8 cellular contexts compared by ENCODE assay signal in genomic region chr1:36157973-36158826, GRCh38. TPM values are rescaled to one million over a fixed set of nuclear protein-coding genes. Genes with fewer than 3 reads are reported as not detected.
DNase-seq lines count a peak whose midpoint lies in the region; ATAC-seq, FAIRE-seq and TF ChIP-seq lines count a peak whose summit lies in the region.

No MANE protein-coding gene starts in this region.

- H3K27ac Mint-ChIP-seq in CD4-positive, CD25-positive, alpha-beta regulatory T cell = peak overlapping the region; percentile 89 to 99 (median 95)

- peak overlapping the region; percentile 46; the same call in 1 of the 2 replicates for H2BK15ac ChIP-seq in H1 (ENCODE audit: low read length)
- no peak overlapping the region for H2BK15ac ChIP-seq in neuronal stem cell (ENCODE audit: low read length)

- no peaks in the 10 kb centered on the region for H3K36me3 ChIP-seq in CD4-positive, CD25-positive, alpha-beta regulatory T cell (ENCODE audit: control insufficient read depth, insufficient read depth, low read length)
- H3K36me3 ChIP-seq in OCI-LY7 (ENCODE audit: insufficient read depth, low read length) (peaks cover 11% of the 10 kb centered on the region; the same call in 1 of the 2 replicates), H1 (ENCODE audit: control insufficient read depth in 2 of 4, insufficient read depth in 4 of 4, low read length in 3 of 4) (no peaks in the 10 kb centered on the region), neuronal stem cell (replicated peaks in 1 of 2; ENCODE audit: control insufficient read depth in 2 of 2, insufficient read depth in 2 of 2, low read length in 2 of 2) (peaks cover 18 to 50% of the 10 kb centered on the region in 2 donors)

- H4K5ac ChIP-seq in H1 (ENCODE audit: insufficient read length, low read depth, low read length) = no peak overlapping the region

- no peak for TF ChIP-seq POLR2A in H1 (IDR thresholded peaks at IDR 0.05; ENCODE audit: control extremely low read depth in 1 of 2, low read depth in 2 of 2, low read length in 2 of 2)

- H2BK12ac ChIP-seq in H1 (ENCODE audit: low read depth, low read length) = no peak overlapping the region
- H2BK12ac ChIP-seq in neuronal stem cell (ENCODE audit: low read length) = no peak overlapping the region

- TF ChIP-seq CTCF in OCI-LY7 (conservative IDR thresholded peaks at IDR 0.05; ENCODE audit: low read length) (no peak), H1 (IDR thresholded peaks at IDR 0.05; ENCODE audit: control extremely low read depth in 1 of 3, insufficient read depth in 1 of 3, low read depth in 1 of 3, low read length in 3 of 3) (no peak)

- H2BK20ac ChIP-seq in H1 (ENCODE audit: low read length) = no peak overlapping the region

- H3K14ac ChIP-seq in H1 (ENCODE audit: insufficient read length) (no peak overlapping the region), neuronal stem cell (ENCODE audit: low read length) (no peak overlapping the region)

- H4K20me1 ChIP-seq in OCI-LY7 (ENCODE audit: insufficient read depth, low read length) (peaks cover 12% of the 10 kb centered on the region; the same call in 1 of the 2 replicates), H1 (replicated peaks in 1 of 2; ENCODE audit: control insufficient read depth in 1 of 2, insufficient read depth in 2 of 2, low read length in 2 of 2) (peaks cover 0 to 13% of the 10 kb centered on the region in 2 experiments)

- peak overlapping the region; percentile 88 for H3K27ac ChIP-seq in CD4-positive, CD25-positive, alpha-beta regulatory T cell (ENCODE audit: insufficient read depth, low read length, poor library complexity, severe bottlenecking)
- H3K27ac ChIP-seq in OCI-LY7 (ENCODE audit: low read depth, low read length, poor library complexity, severe bottlenecking) (peak overlapping the region; percentile 61), H1 (ENCODE audit: low read depth, low read length) (no peak overlapping the region), neuronal stem cell (replicated peaks; ENCODE audit: low read length) (no peak overlapping the region)

- H3K9me3 Mint-ChIP-seq in CD4-positive, CD25-positive, alpha-beta regulatory T cell = no peaks in the 10 kb centered on the region

- peaks cover 68% of the 10 kb centered on the region for H3K79me2 ChIP-seq in OCI-LY7 (ENCODE audit: insufficient read depth, low read depth, low read length)
- H3K79me2 ChIP-seq in H1 (ENCODE audit: control insufficient read depth in 1 of 2, insufficient read depth in 2 of 2, low read length in 2 of 2) = peaks cover 0 to 47% of the 10 kb centered on the region in 2 experiments; a peak in 3 of 4 replicates

- H3K27me3 ChIP-seq in CD4-positive, CD25-positive, alpha-beta regulatory T cell (ENCODE audit: control insufficient read depth, insufficient read depth, low read length) = no peaks in the 10 kb centered on the region
- peaks cover 8 to 20% (median 19%) of the 10 kb centered on the region in 4 experiments for H3K27me3 ChIP-seq in H1 (replicated peaks in 1 of 4; ENCODE audit: control insufficient read depth in 3 of 4, extremely low read depth in 1 of 4, insufficient read depth in 3 of 4, low read length in 3 of 4)
- H3K27me3 ChIP-seq in neuronal stem cell (ENCODE audit: control insufficient read depth in 3 of 3, insufficient read depth in 3 of 3, low read depth in 1 of 3, low read length in 3 of 3) = no peaks in the 10 kb centered on the region

- H3K23ac ChIP-seq in H1 (ENCODE audit: insufficient read length) (no peak overlapping the region), neuronal stem cell (ENCODE audit: low read depth, low read length, poor library complexity) (no peak overlapping the region)

- DNase-seq in CD4-positive, CD25-positive, alpha-beta regulatory T cell = no peak
- DNase-seq in OCI-LY7 (ENCODE audit: low spot score) (no peak), H1 (ENCODE audit: low read depth in 1 of 2, low spot score in 2 of 2) (no peak), neuronal stem cell (ENCODE audit: low spot score) (no peak), 8988T (no peak)

- no peaks in the 10 kb centered on the region for H3K9me3 ChIP-seq in CD4-positive, CD25-positive, alpha-beta regulatory T cell (ENCODE audit: control insufficient read depth in 2 of 2, low read length in 2 of 2)
- H3K9me3 ChIP-seq in OCI-LY7 (ENCODE audit: low read length) = no peaks in the 10 kb centered on the region
- H3K9me3 ChIP-seq in H1 (ENCODE audit: insufficient read depth in 2 of 2, low read depth in 1 of 2, low read length in 1 of 2) = no peaks in the 10 kb centered on the region
- H3K9me3 ChIP-seq in neuronal stem cell (replicated peaks in 1 of 2; ENCODE audit: control insufficient read depth in 2 of 2, insufficient read depth in 1 of 2, low read depth in 1 of 2, low read length in 2 of 2) = no peaks in the 10 kb centered on the region

- peak overlapping the region; percentile 87 to 97 (median 92) for H3K4me3 Mint-ChIP-seq in CD4-positive, CD25-positive, alpha-beta regulatory T cell

- FAIRE-seq in H1 (lab: Jason Lieb, UNC) = no peak

- H3K4ac ChIP-seq in H1 (replicated peaks; ENCODE audit: insufficient read length, low read depth, low read length) (no peak overlapping the region), neuronal stem cell (ENCODE audit: low read length) (no peak overlapping the region)

- H3K4me1 ChIP-seq in CD4-positive, CD25-positive, alpha-beta regulatory T cell (ENCODE audit: control insufficient read depth, insufficient read depth, low read length, poor library complexity, severe bottlenecking) = peaks cover 75% of the 10 kb centered on the region
- peaks cover 69% of the 10 kb centered on the region for H3K4me1 ChIP-seq in OCI-LY7 (ENCODE audit: insufficient read depth, low read length, poor library complexity, severe bottlenecking)
- H3K4me1 ChIP-seq in H1 (replicated peaks in 1 of 4; ENCODE audit: control insufficient read depth in 3 of 4, insufficient read depth in 4 of 4, low read length in 3 of 4) = peaks cover 0 to 27% (median 16%) of the 10 kb centered on the region in 4 experiments; a peak in 6 of 7 replicates
- peaks cover 37 to 38% of the 10 kb centered on the region in 2 donors for H3K4me1 ChIP-seq in neuronal stem cell (ENCODE audit: control insufficient read depth in 2 of 2, insufficient read depth in 1 of 2, low read depth in 1 of 2, low read length in 2 of 2)

- no peaks in the 10 kb centered on the region for H3K9me2 ChIP-seq in OCI-LY7 (ENCODE audit: insufficient read depth, low read length)

- H2BK5ac ChIP-seq in H1 (ENCODE audit: low read depth, low read length) (no peak overlapping the region), neuronal stem cell (ENCODE audit: low read length) (peak overlapping the region; percentile 99)

- BruUV-seq in OCI-LY7 (replicated peaks; lab: Mats Ljungman, UMichigan) = no TSS peak

- H2AK5ac ChIP-seq in H1 (ENCODE audit: low read depth, low read length) = no peak overlapping the region; the same call in 1 of the 2 replicates
- H2AK5ac ChIP-seq in neuronal stem cell (ENCODE audit: low read depth, low read length) = no peak overlapping the region

- peaks cover 11% of the 10 kb centered on the region for H3K23me2 ChIP-seq in H1 (ENCODE audit: low read depth, low read length)

- CTCF ChIA-PET in OCI-LY7 (lab: Charles Lee; ENCODE audit: unreplicated experiment) = interaction anchor here (0.6 kb wide), 1 partner anchor 211 kb away, joined by 5 read pairs; no protein-coding TSS in a partner anchor
- CTCF ChIA-PET in H1 (lab: Charles Lee; ENCODE audit: partially characterized antibody) = interaction anchor here (0.5 to 10.1 kb wide), 5 partner anchors 16 to 164 kb away, joined by 3 to 261 read pairs (median 5); no protein-coding TSS in a partner anchor

- POLR2A ChIA-PET in OCI-LY7 (lab: Charles Lee) (no interaction called here), H1 (lab: Charles Lee; ENCODE audit: partially characterized antibody) (interaction anchor here (1.8 to 5.1 kb wide), 4 partner anchors 19 to 148 kb away, joined by 3 to 44 read pairs (median 19); partner anchors contain the start of gene SH3D21)

- H4K8ac ChIP-seq in H1 (ENCODE audit: extremely low read depth, insufficient read depth, low read length) = no peak overlapping the region
- no peak overlapping the region for H4K8ac ChIP-seq in neuronal stem cell (ENCODE audit: low read depth, low read length)

- H3K18ac ChIP-seq in H1 (ENCODE audit: extremely low read depth, low read length) (no peak overlapping the region), neuronal stem cell (ENCODE audit: low read length) (no peak overlapping the region)

- H3K4me2 ChIP-seq in OCI-LY7 (ENCODE audit: low read length) (peak overlapping the region; percentile 95), H1 (ENCODE audit: insufficient read depth in 1 of 2, low read depth in 2 of 2, low read length in 2 of 2) (peak overlapping the region; percentile 88 to 96; a peak in 3 of 4 replicates), neuronal stem cell (ENCODE audit: insufficient read depth, low read length, poor library complexity, severe bottlenecking) (peak overlapping the region; percentile 88)

- TF ChIP-seq EP300 in H1 (IDR thresholded peaks at IDR 0.05; ENCODE audit: borderline replicate concordance in 1 of 2, low read depth in 2 of 2, low read length in 2 of 2) = no peak

- TF ChIP-seq RAD21 in H1 (IDR thresholded peaks at IDR 0.05 in 1 of 2, conservative IDR thresholded peaks at IDR 0.05 in 1 of 2; ENCODE audit: low read depth in 2 of 2, low read length in 2 of 2) = no peak

- H2AFZ ChIP-seq in OCI-LY7 (ENCODE audit: low read length) (no peak overlapping the region), H1 (ENCODE audit: low read length) (no peak overlapping the region), neuronal stem cell (ENCODE audit: low read length) (no peak overlapping the region)

- no peaks in the 10 kb centered on the region for H3K36me3 Mint-ChIP-seq in CD4-positive, CD25-positive, alpha-beta regulatory T cell

- H3K9ac ChIP-seq in H1 (replicated peaks in 1 of 4; ENCODE audit: extremely low read depth in 1 of 4, low read depth in 3 of 4, low read length in 3 of 4) = no peak overlapping the region; a peak in 1 of 7 replicates
- H3K9ac ChIP-seq in neuronal stem cell (ENCODE audit: low read depth, low read length, poor library complexity) = no peak overlapping the region

- intact Hi-C loops in OCI-LY7 (cut with micrococcal nuclease; ENCODE audit: unreplicated experiment) = no loop called here

- H4K91ac ChIP-seq in H1 (replicated peaks; ENCODE audit: insufficient read length, low read length) (no peak overlapping the region), neuronal stem cell (ENCODE audit: low read depth, low read length, poor library complexity) (no peak overlapping the region)

- H3K4me1 Mint-ChIP-seq in CD4-positive, CD25-positive, alpha-beta regulatory T cell = peaks cover 10 to 81% (median 55%) of the 10 kb centered on the region in 4 donors

- H2BK120ac ChIP-seq in H1 (replicated peaks; ENCODE audit: low read depth, low read length) = no peak overlapping the region
- H2BK120ac ChIP-seq in neuronal stem cell (ENCODE audit: low read depth, low read length) = no peak overlapping the region

- peaks cover 17% of the 10 kb centered on the region for H3K79me1 ChIP-seq in H1 (ENCODE audit: low read depth, low read length)
- H3K79me1 ChIP-seq in neuronal stem cell (ENCODE audit: low read depth, low read length) = peaks cover 14% of the 10 kb centered on the region

- no peak for ATAC-seq in CD4-positive, CD25-positive, alpha-beta regulatory T cell (ENCODE audit: low read depth in 2 of 2)
- no peak for ATAC-seq in HG02798 (IDR thresholded peaks at IDR 0.05; ENCODE audit: poor library complexity, unreplicated experiment)
- no peak for ATAC-seq in HG03439 (IDR thresholded peaks at IDR 0.05; ENCODE audit: unreplicated experiment)
- no peak for ATAC-seq in HG03457 (IDR thresholded peaks at IDR 0.05; ENCODE audit: unreplicated experiment)

- 94 to 100% methylated on average over 1 to 9 of the region's 9 CpGs for WGBS in H1 (ENCODE audit: extremely low coverage in 1 of 2, insufficient coverage in 1 of 2, insufficient read length in 1 of 2, insufficient replicate concordance in 2 of 2, low coverage in 1 of 2, low lambda C conversion rate in 2 of 2, missing lambda C conversion rate in 1 of 2), 2 experiments
- 100% methylated on average over 1 of the region's 9 CpGs; no CpG with 5 or more reads in 1 of the 2 donors for WGBS in neuronal stem cell (ENCODE audit: extremely low coverage in 2 of 2, insufficient read length in 2 of 2, insufficient replicate concordance in 1 of 2), 2 donors

- H3K27me3 Mint-ChIP-seq in CD4-positive, CD25-positive, alpha-beta regulatory T cell = no peaks in the 10 kb centered on the region

- H3K4me3 ChIP-seq in CD4-positive, CD25-positive, alpha-beta regulatory T cell (ENCODE audit: low read depth, low read length) = peak overlapping the region; percentile 82
- H3K4me3 ChIP-seq in OCI-LY7 (ENCODE audit: low read depth, low read length, poor library complexity, severe bottlenecking) (peak overlapping the region; percentile 97), H1 (ENCODE audit: extremely low read depth in 1 of 4, insufficient read depth in 2 of 4, low read depth in 3 of 4, low read length in 4 of 4) (peak overlapping the region; percentile 64 to 96 (median 76); a peak in 4 of 8 replicates), neuronal stem cell (ENCODE audit: low read length in 2 of 2) (peak overlapping the region; percentile 69 to 80)

- no peak overlapping the region for H3K56ac ChIP-seq in H1 (replicated peaks; ENCODE audit: insufficient read length, low read depth, low read length)

RNA-seq across cellular contexts. Expression of gene MAP7D1, which starts 2.2 kb away (rescaled TPM):
- 178 TPM for total RNA-seq in CD4-positive, CD25-positive, alpha-beta regulatory T cell
- polyA plus RNA-seq in CD4-positive, CD25-positive, alpha-beta regulatory T cell = 10 to 100 TPM; 10.1 to 16.3 (median 13.1) TPM
- total RNA-seq in OCI-LY7 (2014; rRNA removed; shearing (Covaris generic)) = 55.1 and 61.2 TPM in 2 replicates
- total RNA-seq in OCI-LY7 (2022) = 94.7 and 101 TPM in 2 replicates
- 52.4 and 55.1 TPM in 2 replicates for total RNA-seq in H1 (2021; fragmentation: NEBNext Ultra II Directional; extraction: Animal tissue kit (Norgen Biotek cat#: 25700))
- 18.2 and 24.8 TPM in 2 replicates for polyA plus RNA-seq in H1 (2011; rRNA removed)
- polyA plus RNA-seq in H1 (2011; cell fraction: cytosol; rRNA removed) = 23.1 TPM
- 36.3 TPM for polyA plus RNA-seq in H1 (2011; cell fraction: nucleus; rRNA removed)
- 44.6 to 64.8 TPM (median 56.7 TPM) in 4 replicates for polyA plus RNA-seq in H1 (2012, experiment 1 of 2)
- 55.0 TPM for polyA plus RNA-seq in H1 (2012, experiment 2 of 2)
- polyA plus RNA-seq in H1 (2013, experiment 1 of 2) = 30.4 TPM
- 27.2 TPM for polyA plus RNA-seq in H1 (2013, experiment 2 of 2)
- polyA minus RNA-seq in H1 (2011; rRNA and poly(A)+ RNA removed) = 10.9 and 11.9 TPM in 2 replicates
- polyA minus RNA-seq in H1 (2011; cell fraction: cytosol; rRNA and poly(A)+ RNA removed) = 31.9 TPM
- polyA minus RNA-seq in H1 (2011; cell fraction: nucleus; rRNA and poly(A)+ RNA removed) = 18.1 TPM
- 101 TPM for polyA plus RNA-seq in neuronal stem cell (2013, experiment 1 of 2)
- polyA plus RNA-seq in neuronal stem cell (2013, experiment 2 of 2) = 97.7 TPM

RNA-seq across cellular contexts. Expression of gene TRAPPC3, which starts 8.9 kb away (rescaled TPM):
- 45.6 TPM for total RNA-seq in CD4-positive, CD25-positive, alpha-beta regulatory T cell
- polyA plus RNA-seq in CD4-positive, CD25-positive, alpha-beta regulatory T cell = 100 to 1,000 TPM; 112 to 137 (median 126) TPM
- total RNA-seq in OCI-LY7 (2014; rRNA removed; shearing (Covaris generic)) = 50.3 and 71.0 TPM in 2 replicates
- total RNA-seq in OCI-LY7 (2022) = 55.4 and 60.4 TPM in 2 replicates
- 42.0 and 47.8 TPM in 2 replicates for total RNA-seq in H1 (2021; fragmentation: NEBNext Ultra II Directional; extraction: Animal tissue kit (Norgen Biotek cat#: 25700))
- polyA plus RNA-seq in H1 (2011; rRNA removed) = 36.1 and 51.0 TPM in 2 replicates
- polyA plus RNA-seq in H1 (2011; cell fraction: cytosol; rRNA removed) = 53.9 TPM
- polyA plus RNA-seq in H1 (2011; cell fraction: nucleus; rRNA removed) = 19.8 TPM
- 55.6 to 70.5 TPM (median 64.5 TPM) in 4 replicates for polyA plus RNA-seq in H1 (2012, experiment 1 of 2)
- 47.1 TPM for polyA plus RNA-seq in H1 (2012, experiment 2 of 2)
- polyA plus RNA-seq in H1 (2013, experiment 1 of 2) = 35.8 TPM
- 38.3 TPM for polyA plus RNA-seq in H1 (2013, experiment 2 of 2)
- polyA minus RNA-seq in H1 (2011; rRNA and poly(A)+ RNA removed) = 19.0 and 20.3 TPM in 2 replicates
- 34.5 TPM for polyA minus RNA-seq in H1 (2011; cell fraction: cytosol; rRNA and poly(A)+ RNA removed)
- polyA minus RNA-seq in H1 (2011; cell fraction: nucleus; rRNA and poly(A)+ RNA removed) = 11.1 TPM
- polyA plus RNA-seq in neuronal stem cell (2013, experiment 1 of 2) = 49.3 TPM
- polyA plus RNA-seq in neuronal stem cell (2013, experiment 2 of 2) = 51.1 TPM

RNA-seq across cellular contexts. Expression of gene COL8A2, which starts 33.2 kb away (rescaled TPM):
- not detected for total RNA-seq in CD4-positive, CD25-positive, alpha-beta regulatory T cell
- polyA plus RNA-seq in CD4-positive, CD25-positive, alpha-beta regulatory T cell = under 1 TPM in 1 of 4 donors, not detected in 3; 0.03 TPM
- not detected in 2 replicates for total RNA-seq in OCI-LY7 (2014; rRNA removed; shearing (Covaris generic))
- total RNA-seq in OCI-LY7 (2022) = not detected in 2 replicates
- total RNA-seq in H1 (2021; fragmentation: NEBNext Ultra II Directional; extraction: Animal tissue kit (Norgen Biotek cat#: 25700)) = 2.4 and 2.8 TPM in 2 replicates
- 2.1 and 2.4 TPM in 2 replicates for polyA plus RNA-seq in H1 (2011; rRNA removed)
- polyA plus RNA-seq in H1 (2011; cell fraction: cytosol; rRNA removed) = 1.7 TPM
- 2.5 TPM for polyA plus RNA-seq in H1 (2011; cell fraction: nucleus; rRNA removed)
- 1.1 to 2.4 TPM (median 1.6 TPM) in 4 replicates for polyA plus RNA-seq in H1 (2012, experiment 1 of 2)
- polyA plus RNA-seq in H1 (2012, experiment 2 of 2) = 1.4 TPM
- 3.2 TPM for polyA plus RNA-seq in H1 (2013, experiment 1 of 2)
- polyA plus RNA-seq in H1 (2013, experiment 2 of 2) = 2.8 TPM
- 1.1 TPM in 2 replicates for polyA minus RNA-seq in H1 (2011; rRNA and poly(A)+ RNA removed)
- 2.0 TPM for polyA minus RNA-seq in H1 (2011; cell fraction: cytosol; rRNA and poly(A)+ RNA removed)
- 1.6 TPM for polyA minus RNA-seq in H1 (2011; cell fraction: nucleus; rRNA and poly(A)+ RNA removed)
- 0.01 TPM for polyA plus RNA-seq in neuronal stem cell (2013, experiment 1 of 2)
- polyA plus RNA-seq in neuronal stem cell (2013, experiment 2 of 2) = 0.01 TPM

Comparison
In these comparisons a context has a peak if more than half of its experiments do, and no peak if none do; other contexts are left out.
1. H3K27ac ChIP-seq: peak in CD4-positive, CD25-positive, alpha-beta regulatory T cell (single experiment) and OCI-LY7 (single experiment); none in H1 (single experiment) and neuronal stem cell (single experiment).
2. Peak in every context shown above with its lines, with median percentiles within 50 percentile points of each other: H3K4me3 ChIP-seq and H3K4me2 ChIP-seq.